In the genomic region with DNA sequence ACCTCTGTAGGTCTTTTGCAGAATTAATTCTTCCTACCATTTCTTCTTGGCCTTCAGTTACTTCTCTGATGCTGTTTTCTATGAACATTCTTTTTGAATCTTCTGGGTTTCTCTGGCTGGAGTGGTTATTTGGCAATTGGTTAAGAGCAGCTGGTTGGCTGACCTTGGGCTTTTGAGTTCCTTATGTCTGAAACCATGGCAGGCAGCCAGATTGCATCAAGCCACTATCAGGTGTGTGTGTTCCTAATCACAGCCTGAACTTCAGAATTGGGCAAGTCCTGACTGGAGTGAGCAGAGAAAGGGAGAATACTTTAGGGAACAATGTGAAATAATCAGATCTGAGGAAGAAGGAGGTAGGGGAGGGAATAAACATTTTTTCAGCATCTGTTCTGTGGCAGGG, we compare ENCODE assay signal across 10 cellular contexts.
DNase-seq lines count a peak whose midpoint lies in the region; ATAC-seq and TF ChIP-seq lines count a peak whose summit lies in the region.
"Had no signal": no experiment of that assay in that cellular context is flagged by ENCODE, and none has a peak within 500 bp of the region (broad histone marks: within the 10 kb centered on the region; RNA-seq: fewer than 3 reads in every experiment).

No MANE protein-coding gene starts in this region.

- peak overlapping the region; percentile 53 for H3K27ac ChIP-seq in RWPE1

- no peak overlapping the region for H3K4me3 Mint-ChIP-seq in Caco-2 (ENCODE audit: unreplicated experiment)
- H3K4me3 Mint-ChIP-seq: activated naive CD4-positive, alpha-beta T cell treated with anti-CD3 and anti-CD28 coated beads for 36 hours had no signal

- no peaks in the 10 kb centered on the region for H3K9me3 Mint-ChIP-seq in Caco-2 (ENCODE audit: unreplicated experiment)
- H3K9me3 Mint-ChIP-seq: activated naive CD4-positive, alpha-beta T cell treated with anti-CD3 and anti-CD28 coated beads for 36 hours had no signal

- no peaks in the 10 kb centered on the region for H3K27me3 ChIP-seq in Caco-2 (replicated peaks; ENCODE audit: control insufficient read depth, insufficient read depth, low read length)

- no peak for TF ChIP-seq CTCF in RWPE1 (conservative IDR thresholded peaks at IDR 0.05; ENCODE audit: low read depth)
- no peak for TF ChIP-seq CTCF in Caco-2 (IDR thresholded peaks at IDR 0.05; ENCODE audit: insufficient read depth in 1 of 2, low read depth in 1 of 2, low read length in 1 of 2, severe bottlenecking in 1 of 2, unreplicated experiment in 1 of 2)

- POLR2A ChIA-PET in RWPE1 (lab: Yijun Ruan, JAX; ENCODE audit: low non-redundant PET) = no interaction called here
- POLR2A ChIA-PET in Caco-2 (lab: Charles Lee) = no interaction called here

- H3K36me3 Mint-ChIP-seq in Caco-2 (ENCODE audit: insufficient read depth, unreplicated experiment) = peaks cover 16% of the 10 kb centered on the region

- CTCF ChIA-PET in RWPE1 (lab: Yijun Ruan, JAX) = interaction anchor here (0.5 to 1.4 kb wide), 2 partner anchors 45 to 499 kb away, joined by 3 read pairs; no protein-coding TSS in a partner anchor
- CTCF ChIA-PET in Caco-2 (lab: Charles Lee) = no interaction called here

- no peak overlapping the region for H3K27ac Mint-ChIP-seq in Caco-2 (ENCODE audit: unreplicated experiment)
- H3K27ac Mint-ChIP-seq: activated naive CD4-positive, alpha-beta T cell treated with anti-CD3 and anti-CD28 coated beads for 36 hours had no signal

- no TSS peak for BruUV-seq in Caco-2 (replicated peaks; lab: Mats Ljungman, UMichigan)

- no peaks in the 10 kb centered on the region for H3K27me3 Mint-ChIP-seq in Caco-2 (ENCODE audit: insufficient read depth, unreplicated experiment)

- H3K4me1 Mint-ChIP-seq in Caco-2 (ENCODE audit: low read depth, unreplicated experiment) = no peaks in the 10 kb centered on the region

- ATAC-seq in GM19351 (IDR thresholded peaks at IDR 0.05; ENCODE audit: unreplicated experiment) = peak; percentile 8
- ATAC-seq in Right ventricle myocardium superior (ENCODE audit: poor library complexity) = peak; percentile 86
- no peak for ATAC-seq in HG02852 (IDR thresholded peaks at IDR 0.05; ENCODE audit: unreplicated experiment)
- no peak for ATAC-seq in GM19452 (IDR thresholded peaks at IDR 0.05; ENCODE audit: unreplicated experiment)
- ATAC-seq in HG03354 (IDR thresholded peaks at IDR 0.05; ENCODE audit: poor library complexity, severe bottlenecking, unreplicated experiment) = no peak

- intact Hi-C loops in Right ventricle myocardium superior (cut with DNase I) (no loop called here), Caco-2 (cut with micrococcal nuclease; ENCODE audit: unreplicated experiment) (no loop called here)

- H3K36me3 ChIP-seq in Caco-2 (ENCODE audit: control insufficient read depth, insufficient read depth, low read length) = no peaks in the 10 kb centered on the region

- H3K4me1 ChIP-seq in Caco-2 = no peaks in the 10 kb centered on the region

- no peaks in the 10 kb centered on the region for H3K9me3 ChIP-seq in Caco-2

- H3K4me3 ChIP-seq in skeletal muscle cell (ENCODE audit: low read depth, low read length) (no peak overlapping the region), Caco-2 (ENCODE audit: low read depth, low read length) (no peak overlapping the region)

- DNase-seq in RWPE1 (ENCODE audit: low spot score) (peak; percentile 74), Right ventricle myocardium superior (peak; percentile 88), skeletal muscle cell (ENCODE audit: low read depth) (peak; percentile 94), Caco-2 (no peak)
- DNase-seq: activated naive CD4-positive, alpha-beta T cell treated with anti-CD3 and anti-CD28 coated beads for 36 hours; islet precursor cell had no signal

Comparison
In these comparisons a context has a peak if more than half of its experiments do, and no peak if none do; other contexts are left out.
1. ATAC-seq: peak in GM19351 (single experiment) and Right ventricle myocardium superior (single experiment); none in HG02852 (single experiment), GM19452 (single experiment) and HG03354 (single experiment).
2. DNase-seq: peak in RWPE1 (single experiment), Right ventricle myocardium superior (single experiment) and skeletal muscle cell (single experiment); none in Caco-2 (0 of 2).